Comparison of ENCODE assay signal across 14 cellular contexts in genomic region chr5:35668320-35668719, GRCh38.
"Had no signal": no experiment of that assay in that cellular context is flagged by ENCODE, and none has a peak within 500 bp of the region (broad histone marks: within the 10 kb centered on the region; RNA-seq: fewer than 3 reads in every experiment).

No MANE protein-coding gene starts in this region.

- H3K27ac Mint-ChIP-seq: endodermal cell, memory B cell, nephron had no signal

- H3K36me3 Mint-ChIP-seq: memory B cell had no signal

- H3K4me1 Mint-ChIP-seq: memory B cell had no signal

- ATAC-seq: sciatic nerve had no signal

- H3K4me3 Mint-ChIP-seq: endodermal cell, memory B cell, nephron had no signal

- DNase-seq: activated CD4-positive, CD25-positive, alpha-beta regulatory T cell treated with anti-CD3 and anti-CD28 coated beads, Interleukin-2, amount 50 U/mL, for 72 hours; activated naive CD4-positive, alpha-beta T cell; endodermal cell; erythroblast; kidney; left ventricle myocardium inferior; spleen; stimulated activated CD4-positive, alpha-beta T cell treated with anti-CD3 and anti-CD28 coated beads, Interleukin-4, amount 100 ng/mL, for 1 hour; substantia nigra; T-helper 9 cell; trophoblast cell had no signal

- H3K9me3 Mint-ChIP-seq: endodermal cell, memory B cell, nephron had no signal
